Comparison of ENCODE assay signal across 2 cellular contexts in the genomic region with DNA sequence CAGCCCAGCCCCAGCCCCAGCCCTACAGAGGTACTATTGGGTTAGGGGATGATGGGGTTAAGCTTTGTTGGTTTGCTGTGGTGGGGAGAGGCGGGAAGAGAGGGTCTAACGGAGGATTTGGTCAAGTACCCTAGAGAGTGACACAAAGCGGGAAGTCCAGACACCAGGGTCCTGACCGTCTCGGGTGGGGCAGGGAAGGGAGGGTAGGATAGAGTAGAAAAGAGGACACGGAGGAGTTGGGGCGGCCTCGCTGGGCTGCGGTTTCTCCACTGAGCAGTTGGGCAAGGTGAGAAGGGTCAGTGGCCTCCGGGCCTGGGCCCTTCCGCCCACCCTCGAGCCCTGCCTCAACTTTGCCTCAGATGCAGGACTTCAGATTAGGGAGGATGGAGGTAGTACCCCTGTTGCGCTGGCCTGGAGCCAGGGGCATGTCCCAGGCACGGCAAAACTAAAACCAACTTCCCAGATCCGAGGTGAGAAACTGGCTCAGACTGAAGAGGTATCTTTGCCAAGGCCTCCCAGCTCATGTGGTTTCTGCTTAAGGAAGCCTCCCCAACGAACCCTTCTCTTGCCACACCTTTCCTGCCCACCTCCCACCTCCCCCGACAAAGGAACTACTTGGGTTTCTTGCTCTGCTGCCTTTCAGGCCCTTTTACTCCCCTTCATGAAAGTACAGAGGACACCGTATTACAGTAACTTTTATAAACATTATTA.
TF ChIP-seq lines count a peak whose summit lies in the region.

No MANE protein-coding gene starts in this region.

TF ChIP-seq in SK-N-SH, 30 proteins besides CTCF, POLR2A, EP300 and RAD21 (continued from another document):
- TF ChIP-seq, protein P1, sequence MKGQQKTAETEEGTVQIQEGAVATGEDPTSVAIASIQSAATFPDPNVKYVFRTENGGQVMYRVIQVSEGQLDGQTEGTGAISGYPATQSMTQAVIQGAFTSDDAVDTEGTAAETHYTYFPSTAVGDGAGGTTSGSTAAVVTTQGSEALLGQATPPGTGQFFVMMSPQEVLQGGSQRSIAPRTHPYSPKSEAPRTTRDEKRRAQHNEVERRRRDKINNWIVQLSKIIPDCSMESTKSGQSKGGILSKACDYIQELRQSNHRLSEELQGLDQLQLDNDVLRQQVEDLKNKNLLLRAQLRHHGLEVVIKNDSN (IDR thresholded peaks at IDR 0.05; ENCODE audit: borderline replicate concordance, low read depth) = no peak
- TF ChIP-seq ELF1 (IDR thresholded peaks at IDR 0.05) = no peak
- TF ChIP-seq TAF1 (IDR thresholded peaks at IDR 0.05; ENCODE audit: borderline replicate concordance, low read depth, low read length) = no peak
- TF ChIP-seq, protein P2, sequence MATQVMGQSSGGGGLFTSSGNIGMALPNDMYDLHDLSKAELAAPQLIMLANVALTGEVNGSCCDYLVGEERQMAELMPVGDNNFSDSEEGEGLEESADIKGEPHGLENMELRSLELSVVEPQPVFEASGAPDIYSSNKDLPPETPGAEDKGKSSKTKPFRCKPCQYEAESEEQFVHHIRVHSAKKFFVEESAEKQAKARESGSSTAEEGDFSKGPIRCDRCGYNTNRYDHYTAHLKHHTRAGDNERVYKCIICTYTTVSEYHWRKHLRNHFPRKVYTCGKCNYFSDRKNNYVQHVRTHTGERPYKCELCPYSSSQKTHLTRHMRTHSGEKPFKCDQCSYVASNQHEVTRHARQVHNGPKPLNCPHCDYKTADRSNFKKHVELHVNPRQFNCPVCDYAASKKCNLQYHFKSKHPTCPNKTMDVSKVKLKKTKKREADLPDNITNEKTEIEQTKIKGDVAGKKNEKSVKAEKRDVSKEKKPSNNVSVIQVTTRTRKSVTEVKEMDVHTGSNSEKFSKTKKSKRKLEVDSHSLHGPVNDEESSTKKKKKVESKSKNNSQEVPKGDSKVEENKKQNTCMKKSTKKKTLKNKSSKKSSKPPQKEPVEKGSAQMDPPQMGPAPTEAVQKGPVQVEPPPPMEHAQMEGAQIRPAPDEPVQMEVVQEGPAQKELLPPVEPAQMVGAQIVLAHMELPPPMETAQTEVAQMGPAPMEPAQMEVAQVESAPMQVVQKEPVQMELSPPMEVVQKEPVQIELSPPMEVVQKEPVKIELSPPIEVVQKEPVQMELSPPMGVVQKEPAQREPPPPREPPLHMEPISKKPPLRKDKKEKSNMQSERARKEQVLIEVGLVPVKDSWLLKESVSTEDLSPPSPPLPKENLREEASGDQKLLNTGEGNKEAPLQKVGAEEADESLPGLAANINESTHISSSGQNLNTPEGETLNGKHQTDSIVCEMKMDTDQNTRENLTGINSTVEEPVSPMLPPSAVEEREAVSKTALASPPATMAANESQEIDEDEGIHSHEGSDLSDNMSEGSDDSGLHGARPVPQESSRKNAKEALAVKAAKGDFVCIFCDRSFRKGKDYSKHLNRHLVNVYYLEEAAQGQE (IDR thresholded peaks at IDR 0.05; ENCODE audit: low read depth, low read length) = no peak
- no peak for TF ChIP-seq CHD2 (IDR thresholded peaks at IDR 0.05; ENCODE audit: low read length, partially characterized antibody)
- no peak for TF ChIP-seq TCF12 (IDR thresholded peaks at IDR 0.05)
- no peak for TF ChIP-seq PBX3 (IDR thresholded peaks at IDR 0.05)
- no peak for TF ChIP-seq IRF3 (IDR thresholded peaks at IDR 0.05; ENCODE audit: low read depth, low read length)
- no peak for TF ChIP-seq RCOR1 (IDR thresholded peaks at IDR 0.05; ENCODE audit: low read length)
- TF ChIP-seq FOSL2 (IDR thresholded peaks at IDR 0.05; ENCODE audit: borderline replicate concordance, low read depth) = no peak
- TF ChIP-seq, protein P3, sequence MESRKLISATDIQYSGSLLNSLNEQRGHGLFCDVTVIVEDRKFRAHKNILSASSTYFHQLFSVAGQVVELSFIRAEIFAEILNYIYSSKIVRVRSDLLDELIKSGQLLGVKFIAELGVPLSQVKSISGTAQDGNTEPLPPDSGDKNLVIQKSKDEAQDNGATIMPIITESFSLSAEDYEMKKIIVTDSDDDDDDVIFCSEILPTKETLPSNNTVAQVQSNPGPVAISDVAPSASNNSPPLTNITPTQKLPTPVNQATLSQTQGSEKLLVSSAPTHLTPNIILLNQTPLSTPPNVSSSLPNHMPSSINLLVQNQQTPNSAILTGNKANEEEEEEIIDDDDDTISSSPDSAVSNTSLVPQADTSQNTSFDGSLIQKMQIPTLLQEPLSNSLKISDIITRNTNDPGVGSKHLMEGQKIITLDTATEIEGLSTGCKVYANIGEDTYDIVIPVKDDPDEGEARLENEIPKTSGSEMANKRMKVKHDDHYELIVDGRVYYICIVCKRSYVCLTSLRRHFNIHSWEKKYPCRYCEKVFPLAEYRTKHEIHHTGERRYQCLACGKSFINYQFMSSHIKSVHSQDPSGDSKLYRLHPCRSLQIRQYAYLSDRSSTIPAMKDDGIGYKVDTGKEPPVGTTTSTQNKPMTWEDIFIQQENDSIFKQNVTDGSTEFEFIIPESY (IDR thresholded peaks at IDR 0.05; ENCODE audit: borderline replicate concordance, low read depth) = no peak
- TF ChIP-seq SIN3A (IDR thresholded peaks at IDR 0.05; ENCODE audit: borderline replicate concordance, low read depth, low read length) = no peak

TF ChIP-seq in neural cell, 6 proteins besides CTCF, POLR2A, EP300 and RAD21 (continued from another document):
- TF ChIP-seq, protein P2 (IDR thresholded peaks at IDR 0.05; ENCODE audit: borderline replicate concordance) = no peak
TF ChIP-seq in neural cell: peak in this region for 0.
